ENCODE assay signal across 1 cellular context in the genomic region with DNA sequence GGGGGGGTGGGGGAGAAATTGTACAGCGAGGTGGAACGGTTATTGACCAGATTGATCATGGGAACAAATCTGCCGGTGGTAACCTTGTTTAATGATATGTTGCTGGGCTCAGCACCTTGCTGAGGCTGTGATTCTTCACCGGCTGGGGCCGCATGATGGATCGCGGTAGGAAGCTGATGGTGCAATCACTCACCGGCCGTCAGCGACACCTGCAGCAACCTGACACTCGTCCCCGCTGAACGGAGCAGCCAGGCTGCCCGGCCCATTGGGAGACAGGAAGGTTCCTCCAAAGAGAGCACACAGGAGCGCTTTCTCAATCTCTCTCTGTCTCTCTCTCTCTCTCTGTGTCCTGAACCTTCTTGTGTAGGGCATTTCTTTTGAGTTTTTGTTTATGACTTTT.
TF ChIP-seq lines count a peak whose summit lies in the region.

No MANE protein-coding gene starts in this region.

TF ChIP-seq in H1, 55 proteins besides CTCF, POLR2A, EP300 and RAD21 (continued from another document):
- no peak for TF ChIP-seq CHD7 (IDR thresholded peaks at IDR 0.05; ENCODE audit: insufficient replicate concordance, low read length)
- no peak for TF ChIP-seq KDM5A (IDR thresholded peaks at IDR 0.05; ENCODE audit: low read length)
- TF ChIP-seq HDAC2 (IDR thresholded peaks at IDR 0.05; ENCODE audit: borderline replicate concordance in 1 of 2, low read depth in 2 of 2, low read length in 2 of 2) = no peak
- TF ChIP-seq JUN (IDR thresholded peaks at IDR 0.05; ENCODE audit: low read depth, low read length) = no peak
- TF ChIP-seq, protein P1, sequence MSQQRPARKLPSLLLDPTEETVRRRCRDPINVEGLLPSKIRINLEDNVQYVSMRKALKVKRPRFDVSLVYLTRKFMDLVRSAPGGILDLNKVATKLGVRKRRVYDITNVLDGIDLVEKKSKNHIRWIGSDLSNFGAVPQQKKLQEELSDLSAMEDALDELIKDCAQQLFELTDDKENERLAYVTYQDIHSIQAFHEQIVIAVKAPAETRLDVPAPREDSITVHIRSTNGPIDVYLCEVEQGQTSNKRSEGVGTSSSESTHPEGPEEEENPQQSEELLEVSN (IDR thresholded peaks at IDR 0.05) = no peak
- no peak for TF ChIP-seq BACH1 (IDR thresholded peaks at IDR 0.05; ENCODE audit: low read length)
- peak; percentile 79; the same call in 1 of the 2 replicates for TF ChIP-seq TCF12 (IDR thresholded peaks at IDR 0.05; ENCODE audit: low read depth, low read length)
- TF ChIP-seq CEBPB (IDR thresholded peaks at IDR 0.05; ENCODE audit: low read depth, low read length) = peak; percentile 98
- TF ChIP-seq SIN3A (conservative IDR thresholded peaks at IDR 0.05 in 1 of 2, IDR thresholded peaks at IDR 0.05 in 1 of 2; ENCODE audit: low read depth in 1 of 2, low read length in 2 of 2) = peak in 1 of 2 experiments; percentile 75; a peak in 2 of 4 replicates
- TF ChIP-seq USF2 (IDR thresholded peaks at IDR 0.05; ENCODE audit: low read length) = no peak
- TF ChIP-seq TAF7 (optimal IDR thresholded peaks at IDR 0.05; ENCODE audit: borderline replicate concordance, low read depth, low read length) = no peak
- TF ChIP-seq NRF1 (IDR thresholded peaks at IDR 0.05; ENCODE audit: low read depth, low read length) = no peak
- no peak for TF ChIP-seq HDAC6 (IDR thresholded peaks at IDR 0.05; ENCODE audit: low read depth, low read length)
- TF ChIP-seq CHD1 (IDR thresholded peaks at IDR 0.05; ENCODE audit: low read depth, low read length) = no peak
- TF ChIP-seq SP4 (IDR thresholded peaks at IDR 0.05; ENCODE audit: low read length) = no peak
- no peak for TF ChIP-seq EZH2 (IDR thresholded peaks at IDR 0.05; ENCODE audit: low read depth, low read length, severe bottlenecking)
- no peak for TF ChIP-seq CHD2 (IDR thresholded peaks at IDR 0.05; ENCODE audit: low read length)
- no peak for TF ChIP-seq GABPA (IDR thresholded peaks at IDR 0.05; ENCODE audit: borderline replicate concordance, insufficient read depth, low read length)
- TF ChIP-seq MAFK (IDR thresholded peaks at IDR 0.05; ENCODE audit: low read depth, low read length) = no peak
- TF ChIP-seq KDM4A (IDR thresholded peaks at IDR 0.05; ENCODE audit: low read depth, low read length, severe bottlenecking) = no peak
- no peak for TF ChIP-seq BCL11A (IDR thresholded peaks at IDR 0.05; ENCODE audit: low read depth in 2 of 2, low read length in 2 of 2)
- no peak for TF ChIP-seq ATF2 (IDR thresholded peaks at IDR 0.05; ENCODE audit: low read length)
- TF ChIP-seq CTBP2 (IDR thresholded peaks at IDR 0.05; ENCODE audit: borderline replicate concordance, insufficient read depth, insufficient read length, low read length) = peak; percentile 69
- TF ChIP-seq SP2 (IDR thresholded peaks at IDR 0.05; ENCODE audit: low read length) = no peak
- TF ChIP-seq CBX5 (IDR thresholded peaks at IDR 0.05; ENCODE audit: low read depth, low read length) = no peak
- no peak for TF ChIP-seq RFX5 (IDR thresholded peaks at IDR 0.05; ENCODE audit: borderline replicate concordance, low read depth, low read length)
- TF ChIP-seq SUZ12 (IDR thresholded peaks at IDR 0.05; ENCODE audit: low read length) = no peak
- no peak for TF ChIP-seq KDM1A (IDR thresholded peaks at IDR 0.05; ENCODE audit: borderline replicate concordance, low read length)
- TF ChIP-seq, protein P2, sequence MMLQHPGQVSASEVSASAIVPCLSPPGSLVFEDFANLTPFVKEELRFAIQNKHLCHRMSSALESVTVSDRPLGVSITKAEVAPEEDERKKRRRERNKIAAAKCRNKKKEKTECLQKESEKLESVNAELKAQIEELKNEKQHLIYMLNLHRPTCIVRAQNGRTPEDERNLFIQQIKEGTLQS (IDR thresholded peaks at IDR 0.05; ENCODE audit: insufficient read depth, low read depth, low read length) = no peak
- TF ChIP-seq TBP (IDR thresholded peaks at IDR 0.05; ENCODE audit: low read depth, low read length) = peak; percentile 43; the same call in 1 of the 2 replicates
- no peak for TF ChIP-seq TEAD4 (IDR thresholded peaks at IDR 0.05; ENCODE audit: low read depth, low read length)
- TF ChIP-seq SIRT6 (IDR thresholded peaks at IDR 0.05; ENCODE audit: low read length) = no peak
- peak; percentile 80 for TF ChIP-seq NANOG (IDR thresholded peaks at IDR 0.05; ENCODE audit: insufficient read depth, low read depth, low read length, poor library complexity, severe bottlenecking)
- TF ChIP-seq GTF2F1 (IDR thresholded peaks at IDR 0.05; ENCODE audit: borderline replicate concordance, low read depth, low read length) = no peak
- no peak for TF ChIP-seq RXRA (IDR thresholded peaks at IDR 0.05; ENCODE audit: insufficient read depth, low read depth, low read length)
- no peak for TF ChIP-seq SP1 (IDR thresholded peaks at IDR 0.05; ENCODE audit: low read depth, low read length)
- no peak for TF ChIP-seq RNF2 (IDR thresholded peaks at IDR 0.05; ENCODE audit: borderline replicate concordance, low read depth, low read length, missing control alignments, poor library complexity, severe bottlenecking)
- TF ChIP-seq TAF1 (IDR thresholded peaks at IDR 0.05; ENCODE audit: low read depth, low read length) = no peak
- TF ChIP-seq FOSL1 (IDR thresholded peaks at IDR 0.05; ENCODE audit: insufficient read depth, low read depth, low read length) = no peak
- 0 out of 2 replicates have a peak, but pooled peaks have one; percentile 16 for TF ChIP-seq JUND (IDR thresholded peaks at IDR 0.05; ENCODE audit: low read length)
- peak; percentile 46 for TF ChIP-seq ASH2L (IDR thresholded peaks at IDR 0.05; ENCODE audit: low read length)
- peak; percentile 56; the same call in 1 of the 2 replicates for TF ChIP-seq YY1 (IDR thresholded peaks at IDR 0.05; ENCODE audit: low read depth, low read length)
- no peak for TF ChIP-seq POU5F1 (IDR thresholded peaks at IDR 0.05; ENCODE audit: low read depth, low read length)
TF ChIP-seq in H1: peak in this region for 11.
